In genomic region chr7:18053177-18053928, GRCh38 we compare ENCODE assay signal across 2 cellular contexts.
TF ChIP-seq lines count a peak whose summit lies in the region.

No MANE protein-coding gene starts in this region.

TF ChIP-seq in IMR-90, 13 proteins besides CTCF, POLR2A, EP300 and RAD21:
- no peak for TF ChIP-seq CHD1 (IDR thresholded peaks at IDR 0.05; ENCODE audit: low read depth, low read length)
- peak; percentile 48; the same call in 1 of the 2 replicates for TF ChIP-seq MAFK (IDR thresholded peaks at IDR 0.05; ENCODE audit: low read depth, low read length)

TF ChIP-seq in SK-N-SH, 30 proteins besides CTCF, POLR2A, EP300 and RAD21:
- TF ChIP-seq SIN3A (IDR thresholded peaks at IDR 0.05; ENCODE audit: borderline replicate concordance, low read depth, low read length) (no peak), NRF1 (IDR thresholded peaks at IDR 0.05; ENCODE audit: low read depth, low read length) (no peak), TEAD4 (IDR thresholded peaks at IDR 0.05; ENCODE audit: borderline replicate concordance, insufficient read depth) (no peak), SMC3 (IDR thresholded peaks at IDR 0.05; ENCODE audit: low read depth, low read length) (no peak), FOXM1 (IDR thresholded peaks at IDR 0.05; ENCODE audit: low read depth) (no peak), GABPA (IDR thresholded peaks at IDR 0.05; ENCODE audit: low read depth) (no peak)
TF ChIP-seq in SK-N-SH: peak in this region for 0.
